34 cellular contexts compared by ENCODE assay signal in the genomic region with DNA sequence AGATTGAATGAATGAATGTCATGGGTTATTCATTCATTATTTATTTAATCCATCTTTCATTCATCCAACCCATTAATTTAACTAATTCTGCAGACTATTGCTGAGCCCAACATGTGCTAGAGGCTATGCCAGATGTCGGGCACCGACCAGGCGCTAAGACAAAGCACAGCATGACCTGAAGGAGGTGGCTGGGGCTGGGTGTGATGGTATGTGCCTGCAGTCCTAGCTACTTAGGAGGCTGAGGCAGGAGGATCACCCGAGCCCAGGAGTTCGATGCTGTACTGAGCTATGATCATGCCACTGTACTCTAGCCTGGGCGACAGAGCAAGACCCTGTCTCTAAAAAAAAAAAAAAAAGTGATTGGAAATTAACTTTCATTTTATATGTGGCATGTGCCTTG. TPM values are rescaled to one million over a fixed set of nuclear protein-coding genes. Genes with fewer than 3 reads are reported as not detected.
"Had no signal": no experiment of that assay in that cellular context is flagged by ENCODE, and none has a peak within 500 bp of the region (broad histone marks: within the 10 kb centered on the region; RNA-seq: fewer than 3 reads in every experiment).

No MANE protein-coding gene starts in this region.

- H3K4me1 Mint-ChIP-seq: naive thymus-derived CD8-positive, alpha-beta T cell; neural crest cell; stimulated activated effector memory CD8-positive, alpha-beta T cell treated with anti-CD3 and anti-CD28 coated beads, Interleukin-12 subunit alpha, Interleukin-12 subunit beta, amount 100 ng/mL, for 72 hours had no signal

- H3K27ac Mint-ChIP-seq: naive B cell; natural killer cell treated with Interleukin-12 subunit alpha and Interleukin-12 subunit beta and Interleukin-15 and Interleukin-18, amount 100 ng/mL, for 72 hours; nephron progenitor cell; progenitor cell of endocrine pancreas; stimulated activated effector memory CD8-positive, alpha-beta T cell treated with anti-CD3 and anti-CD28 coated beads, Interleukin-12 subunit alpha, Interleukin-12 subunit beta, amount 100 ng/mL, for 72 hours; stimulated activated naive B cell treated with anti-CD40 and anti-IgM and Interleukin-4, amounts not matched to agents 10 μg/mL and 1 μg/mL and 100 μg/mL, for 72 hours; stimulated activated naive CD8-positive, alpha-beta T cell treated with anti-CD3 and anti-CD28 coated beads, Interleukin-15, Interleukin-2, amounts not matched to agents 100 ng/mL and 50 ng/mL, for 24 hours had no signal

- H3K9me3 Mint-ChIP-seq: naive B cell; naive thymus-derived CD8-positive, alpha-beta T cell; natural killer cell treated with Interleukin-12 subunit alpha and Interleukin-12 subunit beta and Interleukin-15 and Interleukin-18, amount 100 ng/mL, for 72 hours; nephron progenitor cell; neural crest cell; stimulated activated effector memory CD8-positive, alpha-beta T cell treated with anti-CD3 and anti-CD28 coated beads, Interleukin-12 subunit alpha, Interleukin-12 subunit beta, amount 100 ng/mL, for 72 hours; stimulated activated naive B cell treated with anti-CD40 and anti-IgM and Interleukin-4, amounts not matched to agents 10 μg/mL and 1 μg/mL and 100 μg/mL, for 72 hours; stimulated activated naive CD8-positive, alpha-beta T cell treated with anti-CD3 and anti-CD28 coated beads, Interleukin-15, Interleukin-2, amounts not matched to agents 100 ng/mL and 50 ng/mL, for 24 hours had no signal

- H3K27me3 ChIP-seq: pancreas, stomach, thyroid gland, tibial nerve, upper lobe of left lung, uterus had no signal

- ATAC-seq: naive thymus-derived CD8-positive, alpha-beta T cell; natural killer cell treated with Interleukin-12 subunit alpha and Interleukin-12 subunit beta and Interleukin-15 and Interleukin-18, amount 100 ng/mL, for 72 hours; pancreas; psoas muscle; right cardiac atrium; sciatic nerve; stimulated activated effector memory CD8-positive, alpha-beta T cell treated with anti-CD3 and anti-CD28 coated beads, Interleukin-12 subunit alpha, Interleukin-12 subunit beta, amount 100 ng/mL, for 72 hours; stimulated activated naive B cell treated with anti-CD40 and anti-IgM and Interleukin-4, amounts not matched to agents 10 μg/mL and 1 μg/mL and 100 μg/mL, for 72 hours had no signal

- H3K4me2 ChIP-seq: smooth muscle cell had no signal

- H3K4me1 ChIP-seq: pancreas, psoas muscle, stomach, thyroid gland, tibial nerve, upper lobe of left lung, uterus had no signal

- H3K4me3 Mint-ChIP-seq: naive thymus-derived CD8-positive, alpha-beta T cell; natural killer cell treated with Interleukin-12 subunit alpha and Interleukin-12 subunit beta and Interleukin-15 and Interleukin-18, amount 100 ng/mL, for 72 hours; nephron progenitor cell; neural crest cell; stimulated activated effector memory CD8-positive, alpha-beta T cell treated with anti-CD3 and anti-CD28 coated beads, Interleukin-12 subunit alpha, Interleukin-12 subunit beta, amount 100 ng/mL, for 72 hours; stimulated activated naive B cell treated with anti-CD40 and anti-IgM and Interleukin-4, amounts not matched to agents 10 μg/mL and 1 μg/mL and 100 μg/mL, for 72 hours; stimulated activated naive CD8-positive, alpha-beta T cell treated with anti-CD3 and anti-CD28 coated beads, Interleukin-15, Interleukin-2, amounts not matched to agents 100 ng/mL and 50 ng/mL, for 24 hours had no signal

- DNase-seq: naive B cell; naive thymus-derived CD8-positive, alpha-beta T cell; nephron progenitor cell; nucleus accumbens; psoas muscle; right cardiac atrium; stimulated activated CD4-positive, alpha-beta T cell treated with anti-CD3 and anti-CD28 coated beads, Interleukin-15, amount 100 ng/mL, for 24 hours; stimulated activated CD4-positive, alpha-beta T cell treated with anti-CD3 and anti-CD28 coated beads, Interleukin-2, amount 100 ng/mL, for 24 hours; stimulated activated CD4-positive, alpha-beta T cell treated with anti-CD3 and anti-CD28 coated beads, Interleukin-2, amount 100 ng/mL, for 48 hours; stimulated activated CD4-positive, alpha-beta T cell treated with anti-CD3 and anti-CD28 coated beads, Interleukin-4, amount 100 ng/mL, for 24 hours; stimulated activated naive B cell treated with anti-CD40 and anti-IgM and Interleukin-4, amounts not matched to agents 10 μg/mL and 1 μg/mL and 100 μg/mL, for 72 hours; stimulated activated naive CD4-positive, alpha-beta T cell treated with Interleukin-2 at 50 U/mL for 16 hours; stomach; thyroid gland; trophoblast cell; upper lobe of left lung; uterus had no signal

- H3K27me3 Mint-ChIP-seq: stimulated activated naive CD8-positive, alpha-beta T cell treated with anti-CD3 and anti-CD28 coated beads, Interleukin-15, Interleukin-2, amounts not matched to agents 100 ng/mL and 50 ng/mL, for 24 hours had no signal

- H3K27ac ChIP-seq: neutrophil, pancreas, psoas muscle, skin epidermis, stomach, thoracic aorta, thyroid gland, tibial nerve, upper lobe of left lung, uterus had no signal

- FAIRE-seq: pancreas had no signal

- H3K36me3 Mint-ChIP-seq: naive B cell; naive thymus-derived CD8-positive, alpha-beta T cell; natural killer cell treated with Interleukin-12 subunit alpha and Interleukin-12 subunit beta and Interleukin-15 and Interleukin-18, amount 100 ng/mL, for 72 hours; stimulated activated effector memory CD8-positive, alpha-beta T cell treated with anti-CD3 and anti-CD28 coated beads, Interleukin-12 subunit alpha, Interleukin-12 subunit beta, amount 100 ng/mL, for 72 hours; stimulated activated naive B cell treated with anti-CD40 and anti-IgM and Interleukin-4, amounts not matched to agents 10 μg/mL and 1 μg/mL and 100 μg/mL, for 72 hours had no signal

- H3K4me3 ChIP-seq: pancreas, psoas muscle, skin epidermis, smooth muscle cell, stomach, thoracic aorta, thyroid gland, tibial nerve, upper lobe of left lung, uterus had no signal

- H3K36me3 ChIP-seq: neutrophil, pancreas, stomach, thoracic aorta, thyroid gland, tibial nerve, upper lobe of left lung, uterus had no signal

- H3K9me3 ChIP-seq: neutrophil, pancreas, psoas muscle, stomach, thoracic aorta, thyroid gland, tibial nerve, upper lobe of left lung, uterus had no signal

RNA-seq across cellular contexts. Expression of gene SLC22A7, which starts 5.7 kb away (rescaled TPM):
- total RNA-seq: naive thymus-derived CD8-positive, alpha-beta T cell; natural killer cell treated with Interleukin-12 subunit alpha and Interleukin-12 subunit beta and Interleukin-15 and Interleukin-18, amount 100 ng/mL, for 72 hours; omental fat pad; osteocyte; progenitor cell of endocrine pancreas; psoas muscle; renal cortical epithelial cell; right cardiac atrium; sciatic nerve; smooth muscle cell; stomach; subcutaneous adipose tissue; thoracic aorta; thyroid gland; tibial nerve; upper lobe of left lung; urinary bladder; uterus had no signal
- polyA plus RNA-seq: naive thymus-derived CD8-positive, alpha-beta T cell; pancreas; psoas muscle; right cardiac atrium; smooth muscle cell; stomach had no signal

RNA-seq across cellular contexts. Expression of gene CRIP3, which starts 16.3 kb away (rescaled TPM):
- total RNA-seq: smooth muscle cell, thoracic aorta had no signal
- polyA plus RNA-seq: naive thymus-derived CD8-positive, alpha-beta T cell; smooth muscle cell had no signal

RNA-seq across cellular contexts. Expression of gene TTBK1, which starts 49.1 kb away (rescaled TPM):
- total RNA-seq: naive thymus-derived CD8-positive, alpha-beta T cell; omental fat pad; psoas muscle; smooth muscle cell; subcutaneous adipose tissue; thoracic aorta; tibial nerve had no signal
- polyA plus RNA-seq: naive thymus-derived CD8-positive, alpha-beta T cell; smooth muscle cell had no signal
